22 cellular contexts compared by ENCODE assay signal in the genomic region with DNA sequence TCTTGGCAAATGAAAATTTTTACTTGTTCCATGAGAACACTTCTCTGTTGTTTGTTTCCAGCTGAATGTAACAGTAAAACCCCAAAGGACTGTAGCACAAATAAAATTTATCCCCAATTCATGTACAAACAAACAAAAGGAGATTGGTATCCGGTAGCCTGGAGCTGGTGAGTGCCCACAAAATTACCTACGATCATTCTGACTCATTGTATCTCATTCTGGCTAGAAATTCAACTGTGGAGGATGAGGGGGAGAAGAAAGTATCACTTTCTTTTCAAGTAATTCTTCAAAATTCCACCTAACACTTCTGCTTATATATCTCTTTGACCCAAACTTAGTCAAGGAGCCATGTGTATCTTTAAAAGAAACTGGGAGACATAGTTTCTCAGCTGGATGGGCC.
DNase-seq lines count a peak whose midpoint lies in the region; ATAC-seq and TF ChIP-seq lines count a peak whose summit lies in the region.
"Had no signal": no experiment of that assay in that cellular context is flagged by ENCODE, and none has a peak within 500 bp of the region (broad histone marks: within the 10 kb centered on the region; RNA-seq: fewer than 3 reads in every experiment).

No MANE protein-coding gene starts in this region.

- no peaks in the 10 kb centered on the region for H3K9me2 ChIP-seq in PC-3 (replicated peaks; ENCODE audit: low read length)

- no TSS peak for BruUV-seq in PC-3 (replicated peaks; lab: Mats Ljungman, UMichigan)

- H3K9ac ChIP-seq in PC-3 (ENCODE audit: low read length) = no peak overlapping the region

- H3K4me2 ChIP-seq in PC-3 (ENCODE audit: low read length) = peak overlapping the region; percentile 29
- H3K4me2 ChIP-seq: A549, GM23338 had no signal

- CTCF ChIA-PET in PC-3 (lab: Charles Lee) = interaction anchor here (0.7 kb wide), 1 partner anchor 336 kb away, joined by 4 read pairs; no protein-coding TSS in a partner anchor

- H3K27ac Mint-ChIP-seq in stimulated activated effector memory CD8-positive, alpha-beta T cell treated with anti-CD3 and anti-CD28 coated beads, Interleukin-12 subunit alpha, Interleukin-12 subunit beta, amount 100 ng/mL, for 72 hours = no peak overlapping the region
- H3K27ac Mint-ChIP-seq: B cell, GM23338 had no signal

- TF ChIP-seq CTCF in GM13976 (IDR thresholded peaks at IDR 0.05; ENCODE audit: borderline replicate concordance, control extremely low read depth, extremely low read depth, insufficient read depth, missing control alignments) (no peak), PC-3 (conservative IDR thresholded peaks at IDR 0.05; ENCODE audit: low read depth, low read length) (no peak), epithelial cell of esophagus (IDR thresholded peaks at IDR 0.05; ENCODE audit: insufficient read depth, low read depth, low read length, missing control alignments) (no peak)

- H3K79me2 ChIP-seq in PC-3 (ENCODE audit: low read length) = no peaks in the 10 kb centered on the region

- H3K4me3 ChIP-seq in PC-3 (ENCODE audit: low read length) = no peak overlapping the region
- H3K4me3 ChIP-seq in epithelial cell of esophagus (ENCODE audit: low read length) = no peak overlapping the region
- H3K4me3 ChIP-seq: A549, GM23338, SJSA1 had no signal

- no peaks in the 10 kb centered on the region for H3K36me3 Mint-ChIP-seq in stimulated activated effector memory CD8-positive, alpha-beta T cell treated with anti-CD3 and anti-CD28 coated beads, Interleukin-12 subunit alpha, Interleukin-12 subunit beta, amount 100 ng/mL, for 72 hours

- ATAC-seq in HG03354 (IDR thresholded peaks at IDR 0.05; ENCODE audit: poor library complexity, severe bottlenecking, unreplicated experiment) (peak; percentile 44), PC-3 (peak; percentile 88), GM21515 (IDR thresholded peaks at IDR 0.05; ENCODE audit: unreplicated experiment) (no peak), GM21717 (IDR thresholded peaks at IDR 0.05; ENCODE audit: unreplicated experiment) (no peak)
- no peak for ATAC-seq in stimulated activated effector memory CD8-positive, alpha-beta T cell treated with anti-CD3 and anti-CD28 coated beads, Interleukin-12 subunit alpha, Interleukin-12 subunit beta, amount 100 ng/mL, for 72 hours
- ATAC-seq: A549, GM23338, Right ventricle myocardium inferior had no signal

- POLR2A ChIA-PET in PC-3 (lab: Charles Lee; ENCODE audit: unreplicated experiment) = interaction anchor here (0.7 kb wide), 1 partner anchor 142 kb away, joined by 4 read pairs; no protein-coding TSS in a partner anchor

- H3K4me1 Mint-ChIP-seq in stimulated activated effector memory CD8-positive, alpha-beta T cell treated with anti-CD3 and anti-CD28 coated beads, Interleukin-12 subunit alpha, Interleukin-12 subunit beta, amount 100 ng/mL, for 72 hours = no peaks in the 10 kb centered on the region
- H3K4me1 Mint-ChIP-seq: B cell, GM23338 had no signal

- H3K4me3 Mint-ChIP-seq in stimulated activated effector memory CD8-positive, alpha-beta T cell treated with anti-CD3 and anti-CD28 coated beads, Interleukin-12 subunit alpha, Interleukin-12 subunit beta, amount 100 ng/mL, for 72 hours = no peak overlapping the region
- H3K4me3 Mint-ChIP-seq: B cell, CD14-positive monocyte, GM23338 had no signal

- no peaks in the 10 kb centered on the region for H3F3A ChIP-seq in PC-3 (ENCODE audit: low read length, unreplicated experiment)

- peaks cover 30% of the 10 kb centered on the region for H3K4me1 ChIP-seq in PC-3 (ENCODE audit: insufficient read depth, low read length)
- H3K4me1 ChIP-seq: A549, SJSA1 had no signal

- no peak overlapping the region for H2AFZ ChIP-seq in PC-3 (ENCODE audit: low read length)
- H2AFZ ChIP-seq: GM23338 had no signal

- no peaks in the 10 kb centered on the region for H3K9me3 ChIP-seq in PC-3 (ENCODE audit: low read length)
- H3K9me3 ChIP-seq: A549, SJSA1 had no signal

- in situ Hi-C loops in GM13976 (cut with MboI; ENCODE audit: low sequenced_read_pairs, unreplicated experiment) = no loop called here

- H3K9me3 Mint-ChIP-seq in stimulated activated effector memory CD8-positive, alpha-beta T cell treated with anti-CD3 and anti-CD28 coated beads, Interleukin-12 subunit alpha, Interleukin-12 subunit beta, amount 100 ng/mL, for 72 hours = peaks cover 14% of the 10 kb centered on the region
- H3K9me3 Mint-ChIP-seq: GM23338 had no signal

- no peaks in the 10 kb centered on the region for H3K36me3 ChIP-seq in PC-3 (ENCODE audit: low read depth, low read length)
- H3K36me3 ChIP-seq: SJSA1 had no signal

- no peaks in the 10 kb centered on the region for H3K27me3 ChIP-seq in PC-3 (ENCODE audit: low read length)
- H3K27me3 ChIP-seq: SJSA1 had no signal

- peak; percentile 18 for DNase-seq in GM13976 (ENCODE audit: low spot score)
- peak; percentile 73 for DNase-seq in PC-3
- peak; percentile 17 for DNase-seq in epithelial cell of esophagus (ENCODE audit: low read depth)
- DNase-seq in stimulated activated effector memory CD8-positive, alpha-beta T cell treated with anti-CD3 and anti-CD28 coated beads, Interleukin-12 subunit alpha, Interleukin-12 subunit beta, amount 100 ng/mL, for 72 hours (ENCODE audit: low spot score in 2 of 2) = no peak
- DNase-seq: EL, GF-D8, HCEC 1CT, Kasumi-1, NCI-H1092, NCI-H1436, NCI-H187 treated with DMSO at 0.1 percent for 48 hours, NCI-H2107, T-helper 1 cell had no signal

- no peaks in the 10 kb centered on the region for H4K20me1 ChIP-seq in PC-3 (ENCODE audit: low read length)

- intact Hi-C loops in PC-3 (cut with micrococcal nuclease) = loop anchor here (10.0 kb wide), 1 partner anchor 60 kb away; no protein-coding TSS in a partner anchor

- 0 out of 2 replicates have a peak overlapping the region, but pooled peaks have one; percentile 4 for H3K27ac ChIP-seq in PC-3 (ENCODE audit: low read length)
- H3K27ac ChIP-seq: A549, SJSA1 had no signal

Comparison
In these comparisons a context has a peak if more than half of its experiments do, and no peak if none do; other contexts are left out.
1. DNase-seq: peak in GM13976 (single experiment), PC-3 (single experiment) and epithelial cell of esophagus (single experiment); none in stimulated activated effector memory CD8-positive, alpha-beta T cell treated with anti-CD3 and anti-CD28 coated beads, Interleukin-12 subunit alpha, Interleukin-12 subunit beta, amount 100 ng/mL, for 72 hours (0 of 2).
2. ATAC-seq: peak in HG03354 (single experiment) and PC-3 (single experiment); none in GM21515 (single experiment), stimulated activated effector memory CD8-positive, alpha-beta T cell treated with anti-CD3 and anti-CD28 coated beads, Interleukin-12 subunit alpha, Interleukin-12 subunit beta, amount 100 ng/mL, for 72 hours (single experiment) and GM21717 (single experiment).